ENCODE assay signal across 14 cellular contexts in the genomic region with DNA sequence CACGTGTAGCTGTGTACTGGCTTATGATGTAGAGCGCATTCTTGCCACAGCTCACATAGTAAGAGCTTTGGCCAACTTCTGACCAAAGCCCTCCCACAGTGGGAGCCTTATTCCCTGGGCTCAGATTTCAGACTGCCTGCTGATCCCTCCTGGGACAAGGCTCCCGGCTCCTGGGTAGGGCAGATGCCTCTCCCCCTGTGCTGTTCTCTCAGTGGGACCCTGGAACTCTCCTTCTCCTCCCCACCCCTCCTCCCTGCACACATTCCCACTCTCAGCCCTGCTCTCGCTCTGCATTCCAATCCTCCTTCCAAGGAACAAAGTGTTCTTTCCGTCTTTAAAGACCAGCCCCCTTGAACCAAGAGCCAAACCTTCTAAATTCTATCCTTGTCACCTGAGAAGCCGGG. TPM values are rescaled to one million over a fixed set of nuclear protein-coding genes. Genes with fewer than 3 reads are reported as not detected.
DNase-seq lines count a peak whose midpoint lies in the region; ATAC-seq and TF ChIP-seq lines count a peak whose summit lies in the region.
"Had no signal": no experiment of that assay in that cellular context is flagged by ENCODE, and none has a peak within 500 bp of the region (broad histone marks: within the 10 kb centered on the region; RNA-seq: fewer than 3 reads in every experiment).

No MANE protein-coding gene starts in this region.

- peaks cover 28% of the 10 kb centered on the region; the same call in 1 of the 2 replicates for H4K20me1 ChIP-seq in BLaER1

- DNase-seq in chondrocyte (ENCODE audit: low spot score): no peak
- DNase-seq in nephron progenitor cell: peak; percentile 25
- no peak for DNase-seq in DMS53 (lab: John Stamatoyannopoulos, UW)
- no peak for DNase-seq in NCI-H2107 (lab: John Stamatoyannopoulos, UW)
- DNase-seq in posterior vena cava (ENCODE audit: low spot score): no peak
- DNase-seq: foreskin fibroblast, NCI-H1105, NCI-H774, SK-N-SH had no signal

- H3K4me1 Mint-ChIP-seq in chondrocyte (ENCODE audit: low read depth) (peaks cover 10% of the 10 kb centered on the region), nephron progenitor cell (peaks cover 29% of the 10 kb centered on the region)

- peak overlapping the region; percentile 81 for H3K9ac ChIP-seq in BLaER1
- H3K9ac ChIP-seq in HUES64 (ENCODE audit: low read depth, low read length): no peak overlapping the region
- H3K9ac ChIP-seq: SK-N-SH had no signal

- H3K36me3 Mint-ChIP-seq in chondrocyte (ENCODE audit: low read depth): peaks cover 6% of the 10 kb centered on the region
- no peaks in the 10 kb centered on the region for H3K36me3 Mint-ChIP-seq in nephron progenitor cell (ENCODE audit: low read depth)

- H3K36me3 ChIP-seq in BLaER1 (peaks cover 55% of the 10 kb centered on the region), HUES64 (ENCODE audit: insufficient read depth, low read length) (no peaks in the 10 kb centered on the region)

- peaks cover 43% of the 10 kb centered on the region for H3K27me3 Mint-ChIP-seq in chondrocyte (ENCODE audit: low read depth)
- peaks cover 40% of the 10 kb centered on the region for H3K27me3 Mint-ChIP-seq in nephron progenitor cell (ENCODE audit: low read depth, poor library complexity)

- no peaks in the 10 kb centered on the region for H3K27me3 ChIP-seq in BLaER1
- H3K27me3 ChIP-seq in HUES64 (ENCODE audit: insufficient read depth, low read length): peaks cover 10% of the 10 kb centered on the region

- peaks cover 16% of the 10 kb centered on the region for H3K9me3 Mint-ChIP-seq in chondrocyte (ENCODE audit: low read depth)
- peaks cover 21% of the 10 kb centered on the region for H3K9me3 Mint-ChIP-seq in nephron progenitor cell

- TF ChIP-seq CTCF in chondrocyte (IDR thresholded peaks at IDR 0.05) (no peak), nephron progenitor cell (IDR thresholded peaks at IDR 0.05) (no peak)

- 28% methylated on average over 6 of the region's 6 CpGs for WGBS in HUES64

- H3K4me1 ChIP-seq in BLaER1 (peaks cover 91% of the 10 kb centered on the region), HUES64 (ENCODE audit: insufficient read depth, low read length) (peaks cover 27% of the 10 kb centered on the region)

- H3K9me3 ChIP-seq in BLaER1 (peaks cover 12% of the 10 kb centered on the region; the same call in 1 of the 2 replicates), HUES64 (ENCODE audit: insufficient read depth, low read depth, low read length) (peaks cover 9% of the 10 kb centered on the region; the same call in 1 of the 2 replicates)

- no peak for ATAC-seq in GM21737 (IDR thresholded peaks at IDR 0.05; ENCODE audit: unreplicated experiment)

- peak overlapping the region; percentile 91 for H3K4me2 ChIP-seq in BLaER1
- H3K4me2 ChIP-seq: SK-N-SH had no signal

- peak overlapping the region; percentile 90 for H3K27ac ChIP-seq in BLaER1
- H3K27ac ChIP-seq in HUES64 (ENCODE audit: low read depth, low read length): peak overlapping the region; percentile 37; the same call in 1 of the 2 replicates
- H3K27ac ChIP-seq: C4-2B had no signal

- no peak overlapping the region for H3K4me3 Mint-ChIP-seq in chondrocyte (ENCODE audit: unreplicated experiment)
- H3K4me3 Mint-ChIP-seq in nephron progenitor cell: no peak overlapping the region

- 0 out of 2 replicates have a peak overlapping the region, but pooled peaks have one; percentile 58 for H3K4me3 ChIP-seq in BLaER1
- no peak overlapping the region for H3K4me3 ChIP-seq in HUES64 (ENCODE audit: low read length)

- H3K27ac Mint-ChIP-seq in chondrocyte (ENCODE audit: unreplicated experiment) (peak overlapping the region; percentile 34), nephron progenitor cell (no peak overlapping the region)

- intact Hi-C loops in posterior vena cava (cut with DNase I): no loop called here

RNA-seq across cellular contexts. Expression of a gene that starts 17.5 kb away (rescaled TPM):
- 0.25 TPM for polyA plus RNA-seq in HUES64 (2013, experiment 1 of 2)
- polyA plus RNA-seq in HUES64 (2013, experiment 2 of 2): 0.19 TPM
- total RNA-seq in chondrocyte (not detected in 3 replicates), posterior vena cava (10 to 100 TPM; 19.3 to 25.0 TPM)
- polyA plus RNA-seq: SK-N-SH had no signal

RNA-seq across cellular contexts. Expression of a gene that starts 47.3 kb away (rescaled TPM):
- 0.75 TPM for polyA plus RNA-seq in HUES64 (2013, experiment 1 of 2)
- polyA plus RNA-seq in HUES64 (2013, experiment 2 of 2): 1.1 TPM
- total RNA-seq in chondrocyte: not detected in 3 replicates
- total RNA-seq in posterior vena cava: not detected
- total RNA-seq: activated CD8-positive, alpha-beta memory T cell treated with anti-CD3 and anti-CD28 coated beads for 36 hours had no signal
- polyA plus RNA-seq: SK-N-SH had no signal

Comparison
In these comparisons a context has a peak if more than half of its experiments do, and no peak if none do; other contexts are left out.
1. RNA of a gene that starts 17.5 kb away (total RNA-seq): 19.3 to 25.0 TPM in posterior vena cava; not detected in chondrocyte; every median in the first group is over 10 times any median in the second.